ENCODE assay signal across 22 cellular contexts in the genomic region with DNA sequence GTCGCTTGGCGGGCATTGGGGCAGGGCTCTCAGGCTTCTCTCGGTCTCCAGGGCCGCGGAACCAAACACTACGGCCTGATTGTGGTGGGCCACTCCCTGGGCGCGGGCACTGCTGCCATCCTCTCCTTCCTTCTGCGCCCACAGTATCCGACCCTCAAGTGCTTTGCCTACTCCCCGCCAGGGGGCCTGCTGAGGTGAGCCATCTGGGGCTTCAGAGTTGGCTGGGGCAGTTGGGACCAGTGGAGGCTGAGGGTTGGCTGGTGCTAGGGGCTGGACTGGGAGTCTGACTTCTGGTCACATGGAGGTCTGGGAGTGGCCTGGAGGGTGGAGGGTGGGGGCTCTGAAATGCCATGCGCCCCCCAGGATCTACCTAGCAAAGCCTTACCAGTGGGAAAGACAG. TPM values are rescaled to one million over a fixed set of nuclear protein-coding genes. Genes with fewer than 3 reads are reported as not detected.
DNase-seq lines count a peak whose midpoint lies in the region; ATAC-seq, FAIRE-seq and TF ChIP-seq lines count a peak whose summit lies in the region.
"Had no signal": no experiment of that assay in that cellular context is flagged by ENCODE, and none has a peak within 500 bp of the region (broad histone marks: within the 10 kb centered on the region; RNA-seq: fewer than 3 reads in every experiment).

No MANE protein-coding gene starts in this region.

- no peak overlapping the region for H2BK20ac ChIP-seq in H9 (ENCODE audit: low read depth, low read length, poor library complexity, severe bottlenecking)

- no peak for TF ChIP-seq POLR2A in K562 (conservative IDR thresholded peaks at IDR 0.05)

- H3K4me2 ChIP-seq in H9 (ENCODE audit: insufficient read depth, insufficient read length, low read length) = no peak overlapping the region
- no peak overlapping the region for H3K4me2 ChIP-seq in OCI-LY1 (ENCODE audit: low read length)
- no peak overlapping the region for H3K4me2 ChIP-seq in K562 (ENCODE audit: insufficient read depth, low read length)

- H3K56ac ChIP-seq in H9 (ENCODE audit: insufficient read length, low read depth, low read length) = no peak overlapping the region

- intact Hi-C loops in K562 (cut with micrococcal nuclease) = no loop called here

- POLR2A ChIA-PET in K562 (lab: Yijun Ruan, JAX) = interaction anchor here (0.9 to 1.4 kb wide), 3 partner anchors 11 to 24 kb away, joined by 3 to 7 read pairs (median 3); no protein-coding TSS in a partner anchor

- no peak overlapping the region for H3T11ph ChIP-seq in H9 (ENCODE audit: low read length)

- H3K27ac Mint-ChIP-seq in H9 = peak overlapping the region in 1 of 3 experiments; percentile 23; a peak in 1 of 7 replicates
- H3K27ac Mint-ChIP-seq: activated CD8-positive, alpha-beta T cell treated with anti-CD3 and anti-CD28 coated beads, Interleukin-2, amount 10 ng/mL, durations not matched to agents 7 days and 5 days; CD8-positive, alpha-beta T cell; memory B cell; stimulated activated memory B cell treated with anti-CD40 and anti-IgM and Interleukin-4, amounts not matched to agents 10 μg/mL and 1 μg/mL and 100 μg/mL, for 72 hours had no signal

- H3K14ac ChIP-seq in H9 (ENCODE audit: insufficient read depth, low read length) = no peak overlapping the region

- H3K27ac ChIP-seq in H9 (ENCODE audit: insufficient read length, low read depth, low read length) (no peak overlapping the region), OCI-LY1 (ENCODE audit: low read depth, low read length, poor library complexity, severe bottlenecking) (no peak overlapping the region), K562 (ENCODE audit: extremely low read depth, low read depth, low read length) (no peak overlapping the region)
- H3K27ac ChIP-seq: brain microvascular endothelial cell, colonic mucosa, thyroid gland had no signal

- H3K4ac ChIP-seq in H9 (ENCODE audit: low read depth, low read length) = no peak overlapping the region

- no peaks in the 10 kb centered on the region for H3K36me3 ChIP-seq in OCI-LY1 (ENCODE audit: insufficient read depth, low read length)
- no peaks in the 10 kb centered on the region for H3K36me3 ChIP-seq in K562 (ENCODE audit: control insufficient read depth, insufficient read depth, low read length)
- H3K36me3 ChIP-seq: colonic mucosa, thyroid gland had no signal

- peaks cover 0 to 5% of the 10 kb centered on the region in 2 experiments; a peak in 1 of 4 replicates for H3K4me1 Mint-ChIP-seq in H9

- H4K91ac ChIP-seq in H9 (ENCODE audit: insufficient read length, low read depth, low read length) = no peak overlapping the region

- no peak overlapping the region for H4K8ac ChIP-seq in H9 (replicated peaks; ENCODE audit: insufficient read length, low read depth, low read length)

- CTCF ChIA-PET in K562 (lab: Yijun Ruan, JAX; ENCODE audit: low intra/inter-chr PET ratio) = no interaction called here

- no peak overlapping the region for H2AFZ ChIP-seq in H9 (ENCODE audit: low read length)
- H2AFZ ChIP-seq in OCI-LY1 (ENCODE audit: low read length) = no peak overlapping the region
- H2AFZ ChIP-seq in K562 (ENCODE audit: low read depth, low read length) = no peak overlapping the region

- no peak overlapping the region for H2BK120ac ChIP-seq in H9 (ENCODE audit: low read depth, low read length, poor library complexity, severe bottlenecking)

- no peak overlapping the region for H2BK15ac ChIP-seq in H9 (ENCODE audit: low read depth, low read length)

- H3K9me1 ChIP-seq in K562 (ENCODE audit: control insufficient read depth, insufficient read depth, low read length) = no peaks in the 10 kb centered on the region

- no peaks in the 10 kb centered on the region; the same call in 1 of the 2 replicates for H3K27me3 Mint-ChIP-seq in H9 (ENCODE audit: low read depth)

- H2AK5ac ChIP-seq in H9 (ENCODE audit: insufficient read length, low read length) = no peak overlapping the region

- H3K9me3 ChIP-seq in H9 (ENCODE audit: control insufficient read depth, low read depth, low read length) (no peaks in the 10 kb centered on the region), OCI-LY1 (ENCODE audit: low read length) (no peaks in the 10 kb centered on the region), K562 (replicated peaks; ENCODE audit: control insufficient read depth, insufficient read depth, low read depth, low read length) (no peaks in the 10 kb centered on the region)
- H3K9me3 ChIP-seq: colonic mucosa, thyroid gland had no signal

- H3K23ac ChIP-seq in H9 (ENCODE audit: insufficient read length, low read depth, low read length) = no peak overlapping the region

- DNase-seq in GM10266 (ENCODE audit: extremely low spot score) (no peak), H9 (no peak), K562 (ENCODE audit: extremely low read depth in 1 of 4, low spot score in 3 of 4) (peak; percentile 59 to 60 (median 60)), HTR-8/SVneo (ENCODE audit: insufficient read length, low spot score) (no peak), DMS53 treated with DMSO at 0.1 percent for 48 hours (lab: John Stamatoyannopoulos, UW; ENCODE audit: unreplicated experiment) (no peak)
- no peak for DNase-seq in effector CD4-positive, alpha-beta T cell
- DNase-seq: activated CD4-positive, CD25-positive, alpha-beta regulatory T cell treated with anti-CD3 and anti-CD28 coated beads, Interleukin-2, amount 50 U/mL, for 72 hours; activated CD8-positive, alpha-beta T cell treated with anti-CD3 and anti-CD28 coated beads, Interleukin-2, amount 10 ng/mL, durations not matched to agents 7 days and 5 days; AML-193; brain microvascular endothelial cell; CD8-positive, alpha-beta T cell; colonic mucosa; DMS79 treated with DMSO at 0.1 percent for 48 hours; left cardiac atrium; NCI-H1436 treated with DMSO at 0.1 percent for 48 hours; NCI-H510A; nucleus accumbens; small intestine; thyroid gland had no signal

- H3K23me2 ChIP-seq in H9 (ENCODE audit: insufficient read length, low read depth, low read length, poor library complexity, severe bottlenecking) = no peaks in the 10 kb centered on the region

- H3K79me1 ChIP-seq in H9 (ENCODE audit: insufficient read depth, low read depth, low read length, poor library complexity, severe bottlenecking) = no peaks in the 10 kb centered on the region

- peak; percentile 84 for ATAC-seq in K562
- ATAC-seq: activated CD8-positive, alpha-beta T cell treated with anti-CD3 and anti-CD28 coated beads, Interleukin-2, amount 10 ng/mL, durations not matched to agents 7 days and 5 days; CD8-positive, alpha-beta T cell; left cardiac atrium; stimulated activated memory B cell treated with anti-CD40 and anti-IgM and Interleukin-4, amounts not matched to agents 10 μg/mL and 1 μg/mL and 100 μg/mL, for 72 hours had no signal

- no peaks in the 10 kb centered on the region for H3K4me1 ChIP-seq in H9 (ENCODE audit: insufficient read depth, low read length)
- H3K4me1 ChIP-seq in OCI-LY1 (ENCODE audit: insufficient read depth, low read length, severe bottlenecking) = no peaks in the 10 kb centered on the region
- H3K4me1 ChIP-seq in K562 (replicated peaks in 1 of 2; ENCODE audit: control insufficient read depth in 2 of 2, insufficient read depth in 2 of 2, low read length in 2 of 2) = peaks cover 2 to 51% of the 10 kb centered on the region in 2 experiments; a peak in 2 of 5 replicates
- H3K4me1 ChIP-seq: colonic mucosa had no signal

- no peak overlapping the region for H2BK12ac ChIP-seq in H9 (ENCODE audit: insufficient read length, low read depth, low read length)

- TF ChIP-seq CTCF in GM10266 (IDR thresholded peaks at IDR 0.05; ENCODE audit: control insufficient read depth, insufficient read depth, low read depth, missing control alignments) (peak; percentile 16), H9 (conservative IDR thresholded peaks at IDR 0.05) (0 out of 3 replicates have a peak, but pooled peaks have one; percentile 24), OCI-LY1 (IDR thresholded peaks at IDR 0.05; ENCODE audit: low read length) (peak; percentile 61), K562 (IDR thresholded peaks at IDR 0.05 in 2 of 3, conservative IDR thresholded peaks at IDR 0.05 in 1 of 3; ENCODE audit: insufficient read depth in 2 of 3, low read depth in 1 of 3, low read length in 3 of 3) (peak; percentile 56 to 81 (median 68))

- H4K5ac ChIP-seq in H9 (ENCODE audit: insufficient read length, low read depth, low read length) = no peak overlapping the region

- H3K27me3 ChIP-seq in H9 (ENCODE audit: insufficient read depth, low read length) (no peaks in the 10 kb centered on the region), OCI-LY1 (ENCODE audit: insufficient read depth, low read length) (peaks cover 5% of the 10 kb centered on the region; the same call in 1 of the 2 replicates), K562 (ENCODE audit: control insufficient read depth in 2 of 2, insufficient read depth in 2 of 2, low read length in 2 of 2) (peaks cover 4 to 27% of the 10 kb centered on the region in 2 experiments; a peak in 3 of 5 replicates)
- H3K27me3 ChIP-seq: brain microvascular endothelial cell, colonic mucosa, thyroid gland had no signal

- WGBS in H9 (ENCODE audit: extremely low coverage, insufficient read length, low lambda C conversion rate) = no CpG with 5 or more reads among the region's 12 CpGs
- WGBS in K562 (ENCODE audit: insufficient coverage, low coverage, missing lambda C conversion rate) = 1% methylated on average over 12 of the region's 12 CpGs

- BruUV-seq in K562 (replicated peaks; lab: Mats Ljungman, UMichigan) = no TSS peak

- TF ChIP-seq EP300 in K562 (IDR thresholded peaks at IDR 0.05; ENCODE audit: low read length) = no peak

- H3K4me3 ChIP-seq in OCI-LY1 (ENCODE audit: low read depth, low read length, poor library complexity, severe bottlenecking) (no peak overlapping the region), K562 (no peak overlapping the region)
- H3K4me3 ChIP-seq: colonic mucosa, thyroid gland had no signal

- peak in 1 of 2 experiments; percentile 52; a peak in 2 of 4 replicates for TF ChIP-seq RAD21 in K562 (CRISPR knock-in tag; conservative IDR thresholded peaks at IDR 0.05 in 1 of 2, IDR thresholded peaks at IDR 0.05 in 1 of 2)

- H3K36me3 Mint-ChIP-seq in H9 (ENCODE audit: insufficient read depth in 1 of 3, low read depth in 3 of 3) = peaks cover 8 to 29% (median 15%) of the 10 kb centered on the region in 3 experiments; a peak in 6 of 7 replicates
- H3K36me3 Mint-ChIP-seq: CD8-positive, alpha-beta T cell; memory B cell; stimulated activated memory B cell treated with anti-CD40 and anti-IgM and Interleukin-4, amounts not matched to agents 10 μg/mL and 1 μg/mL and 100 μg/mL, for 72 hours had no signal

- H3K79me2 ChIP-seq in H9 (ENCODE audit: insufficient read depth, low read length) (no peaks in the 10 kb centered on the region), OCI-LY1 (ENCODE audit: insufficient read depth, low read length) (no peaks in the 10 kb centered on the region), K562 (ENCODE audit: control insufficient read depth, insufficient read depth, low read length) (no peaks in the 10 kb centered on the region)

- no peaks in the 10 kb centered on the region; a peak in 1 of 5 replicates for H3K9me3 Mint-ChIP-seq in H9
- H3K9me3 Mint-ChIP-seq: CD8-positive, alpha-beta T cell; memory B cell; stimulated activated memory B cell treated with anti-CD40 and anti-IgM and Interleukin-4, amounts not matched to agents 10 μg/mL and 1 μg/mL and 100 μg/mL, for 72 hours had no signal

- H3F3A ChIP-seq in OCI-LY1 (ENCODE audit: insufficient read depth, low read length) = no peaks in the 10 kb centered on the region

- FAIRE-seq in K562 (lab: Jason Lieb, UNC) = no peak
- FAIRE-seq in HTR-8/SVneo (lab: Jason Lieb, UNC) = no peak
- FAIRE-seq: small intestine had no signal

- H4K20me1 ChIP-seq in H9 (ENCODE audit: control insufficient read depth, insufficient read depth, insufficient read length) (no peaks in the 10 kb centered on the region), OCI-LY1 (ENCODE audit: insufficient read depth, low read length) (no peaks in the 10 kb centered on the region), K562 (replicated peaks; ENCODE audit: control insufficient read depth, insufficient read depth, low read length) (peaks cover 9% of the 10 kb centered on the region; the same call in 1 of the 2 replicates)

- H2BK5ac ChIP-seq in H9 (ENCODE audit: insufficient read length, low read length) = no peak overlapping the region

- in situ Hi-C loops in K562 (cut with MboI) = loop anchor here (5.0 kb wide), 1 partner anchor 55 kb away; the partner anchor contains the start of gene DAGLA

- H3K9me2 ChIP-seq in OCI-LY1 (ENCODE audit: low read depth, low read length) = no peaks in the 10 kb centered on the region

- no peak overlapping the region for H3K9ac ChIP-seq in H9 (ENCODE audit: extremely low read depth, insufficient read length, low read length)
- H3K9ac ChIP-seq in OCI-LY1 (ENCODE audit: low read length) = no peak overlapping the region
- H3K9ac ChIP-seq in K562 (ENCODE audit: insufficient read depth in 1 of 2, low read depth in 2 of 2, low read length in 2 of 2) = peak overlapping the region in 1 of 2 experiments; percentile 28; a peak in 1 of 4 replicates

- no peak overlapping the region for H3K4me3 Mint-ChIP-seq in H9
- H3K4me3 Mint-ChIP-seq: activated CD8-positive, alpha-beta T cell treated with anti-CD3 and anti-CD28 coated beads, Interleukin-2, amount 10 ng/mL, durations not matched to agents 7 days and 5 days; CD8-positive, alpha-beta T cell; memory B cell; stimulated activated memory B cell treated with anti-CD40 and anti-IgM and Interleukin-4, amounts not matched to agents 10 μg/mL and 1 μg/mL and 100 μg/mL, for 72 hours had no signal

- H3K18ac ChIP-seq in H9 (ENCODE audit: insufficient read length, low read depth, low read length) = no peak overlapping the region

RNA-seq across cellular contexts. Expression of gene MYRF, which starts 15.3 kb away (rescaled TPM):
- total RNA-seq in H9 (2021) = 12.9 and 13.9 TPM in 2 replicates
- total RNA-seq in K562 (2011; cell fraction: chromatin; rRNA removed; ENCODE audit: low replicate concordance) = 95.5 and 239 TPM in 2 replicates
- total RNA-seq in K562 (2011; cell fraction: nucleolus; rRNA removed) = 109 and 132 TPM in 2 replicates
- total RNA-seq in K562 (2011; cell fraction: nucleoplasm; rRNA removed) = 92.2 and 107 TPM in 2 replicates
- total RNA-seq in K562 (2014; rRNA removed) = 7.1 and 11.0 TPM in 2 replicates
- 2.6 and 3.3 TPM in 2 replicates for total RNA-seq in K562 (2014; rRNA removed; fragmentation: Illumina TruSeq; extraction: Trizol)
- total RNA-seq in K562 (2015; rRNA removed; fragmentation: Illumina TruSeq; extraction: Trizol) = 4.0 and 4.1 TPM in 2 replicates
- 21.4 and 25.8 TPM in 2 replicates for total RNA-seq in K562 (2021)
- 10.4 and 16.6 TPM in 2 replicates for polyA plus RNA-seq in K562 (2011; rRNA removed)
- 13.6 and 26.3 TPM in 2 replicates for polyA plus RNA-seq in K562 (2011; cell fraction: cytosol; rRNA removed)
- polyA plus RNA-seq in K562 (2011; cell fraction: nucleus; rRNA removed) = 104 and 152 TPM in 2 replicates
- 14.8 and 25.8 TPM in 2 replicates for polyA plus RNA-seq in K562 (2012)
- polyA plus RNA-seq in K562 (2014; fragmentation: Illumina TruSeq; extraction: Trizol) = 14.7 and 17.8 TPM in 2 replicates
- 1 to 10 TPM; 2.3 TPM for polyA plus RNA-seq in K562 (2014; fragmentation: Nextera tagmentation; extraction: Ambion mirVana)
- polyA plus RNA-seq in K562 (2014; rRNA removed) = 15.6 and 17.4 TPM in 2 replicates
- 6.8 and 8.5 TPM in 2 replicates for polyA minus RNA-seq in K562 (2011; rRNA and poly(A)+ RNA removed)
- polyA minus RNA-seq in K562 (2011; cell fraction: cytosol; rRNA and poly(A)+ RNA removed) = 22.7 and 23.9 TPM in 2 replicates
- 32.4 and 34.1 TPM in 2 replicates for polyA minus RNA-seq in K562 (2011; cell fraction: nucleus; rRNA and poly(A)+ RNA removed)

RNA-seq across cellular contexts. Expression of gene TMEM258, which starts 55.3 kb away (rescaled TPM):
- total RNA-seq in H9 (2021) (199 and 201 TPM in 2 replicates), K562 (2014; rRNA removed) (97.2 and 153 TPM in 2 replicates), K562 (2014; rRNA removed; fragmentation: Illumina TruSeq; extraction: Trizol) (227 and 239 TPM in 2 replicates), K562 (2015; rRNA removed; fragmentation: Illumina TruSeq; extraction: Trizol) (221 and 231 TPM in 2 replicates), K562 (2021) (168 and 200 TPM in 2 replicates)
- total RNA-seq in K562 (2011; cell fraction: chromatin; rRNA removed; ENCODE audit: low replicate concordance) = 88.0 and 142 TPM in 2 replicates
- total RNA-seq in K562 (2011; cell fraction: nucleolus; rRNA removed) = 195 and 216 TPM in 2 replicates
- total RNA-seq in K562 (2011; cell fraction: nucleoplasm; rRNA removed) = 192 and 237 TPM in 2 replicates
- polyA plus RNA-seq in K562 (2011; rRNA removed) (630 and 713 TPM in 2 replicates), K562 (2014; fragmentation: Illumina TruSeq; extraction: Trizol) (213 and 256 TPM in 2 replicates), K562 (2014; fragmentation: Nextera tagmentation; extraction: Ambion mirVana) (100 to 1,000 TPM; 794 to 856 TPM), K562 (2014; rRNA removed) (199 and 268 TPM in 2 replicates)
- 728 and 1,027 TPM in 2 replicates for polyA plus RNA-seq in K562 (2011; cell fraction: cytosol; rRNA removed)
- polyA plus RNA-seq in K562 (2011; cell fraction: nucleus; rRNA removed) = 254 and 417 TPM in 2 replicates
- polyA plus RNA-seq in K562 (2012) = 426 and 696 TPM in 2 replicates
- polyA minus RNA-seq in K562 (2011; rRNA and poly(A)+ RNA removed) = 155 and 167 TPM in 2 replicates
- 111 and 157 TPM in 2 replicates for polyA minus RNA-seq in K562 (2011; cell fraction: cytosol; rRNA and poly(A)+ RNA removed)
- 46.0 and 84.9 TPM in 2 replicates for polyA minus RNA-seq in K562 (2011; cell fraction: nucleus; rRNA and poly(A)+ RNA removed)

RNA-seq across cellular contexts. Expression of gene FEN1, which starts 55.6 kb away (rescaled TPM):
- total RNA-seq in H9 (2021) (114 and 115 TPM in 2 replicates), K562 (2014; rRNA removed) (156 and 172 TPM in 2 replicates), K562 (2014; rRNA removed; fragmentation: Illumina TruSeq; extraction: Trizol) (130 and 137 TPM in 2 replicates), K562 (2015; rRNA removed; fragmentation: Illumina TruSeq; extraction: Trizol) (150 and 154 TPM in 2 replicates), K562 (2021) (140 and 150 TPM in 2 replicates)
- 27.9 and 42.4 TPM in 2 replicates for total RNA-seq in K562 (2011; cell fraction: chromatin; rRNA removed; ENCODE audit: low replicate concordance)
- total RNA-seq in K562 (2011; cell fraction: nucleolus; rRNA removed) = 50.0 and 60.9 TPM in 2 replicates
- 37.0 and 43.3 TPM in 2 replicates for total RNA-seq in K562 (2011; cell fraction: nucleoplasm; rRNA removed)
- polyA plus RNA-seq in K562 (2011; rRNA removed) (91.3 and 124 TPM in 2 replicates), K562 (2014; fragmentation: Illumina TruSeq; extraction: Trizol) (138 and 146 TPM in 2 replicates), K562 (2014; fragmentation: Nextera tagmentation; extraction: Ambion mirVana) (10 to 100 TPM; 58.1 to 86.8 TPM), K562 (2014; rRNA removed) (132 and 136 TPM in 2 replicates)
- polyA plus RNA-seq in K562 (2011; cell fraction: cytosol; rRNA removed) = 83.9 and 106 TPM in 2 replicates
- polyA plus RNA-seq in K562 (2011; cell fraction: nucleus; rRNA removed) = 28.7 and 36.3 TPM in 2 replicates
- polyA plus RNA-seq in K562 (2012) = 122 and 124 TPM in 2 replicates
- 77.5 and 111 TPM in 2 replicates for polyA minus RNA-seq in K562 (2011; rRNA and poly(A)+ RNA removed)
- polyA minus RNA-seq in K562 (2011; cell fraction: cytosol; rRNA and poly(A)+ RNA removed) = 54.2 and 76.3 TPM in 2 replicates
- polyA minus RNA-seq in K562 (2011; cell fraction: nucleus; rRNA and poly(A)+ RNA removed) = 29.8 and 34.1 TPM in 2 replicates

RNA-seq across cellular contexts. Expression of gene DAGLA, which starts 56.9 kb away (rescaled TPM):
- total RNA-seq in H9 (2021) = 4.3 and 4.5 TPM in 2 replicates
- total RNA-seq in K562 (2011; cell fraction: chromatin; rRNA removed; ENCODE audit: low replicate concordance) = 0.16 and 1.5 TPM in 2 replicates
- total RNA-seq in K562 (2011; cell fraction: nucleolus; rRNA removed) = 0.66 and 0.67 TPM in 2 replicates
- total RNA-seq in K562 (2011; cell fraction: nucleoplasm; rRNA removed) = 0.22 and 0.84 TPM in 2 replicates
- total RNA-seq in K562 (2014; rRNA removed) = 0.08 TPM in 1 of 2 replicates, not detected in the other
- total RNA-seq in K562 (2014; rRNA removed; fragmentation: Illumina TruSeq; extraction: Trizol) = not detected in 2 replicates
- total RNA-seq in K562 (2015; rRNA removed; fragmentation: Illumina TruSeq; extraction: Trizol) = 0.04 TPM in 2 replicates
- total RNA-seq in K562 (2021) = 0.13 and 0.16 TPM in 2 replicates
- polyA plus RNA-seq in K562 (2011; rRNA removed) = 0.07 TPM in 2 replicates
- 0.09 and 0.22 TPM in 2 replicates for polyA plus RNA-seq in K562 (2011; cell fraction: cytosol; rRNA removed)
- polyA plus RNA-seq in K562 (2011; cell fraction: nucleus; rRNA removed) = 0.18 and 0.51 TPM in 2 replicates
- 0.09 and 0.14 TPM in 2 replicates for polyA plus RNA-seq in K562 (2012)
- polyA plus RNA-seq in K562 (2014; fragmentation: Illumina TruSeq; extraction: Trizol) = 0.04 and 0.11 TPM in 2 replicates
- polyA plus RNA-seq in K562 (2014; fragmentation: Nextera tagmentation; extraction: Ambion mirVana) = not detected
- 0.03 and 0.07 TPM in 2 replicates for polyA plus RNA-seq in K562 (2014; rRNA removed)
- polyA minus RNA-seq in K562 (2011; rRNA and poly(A)+ RNA removed) = 0.06 and 0.21 TPM in 2 replicates
- 0.18 and 0.29 TPM in 2 replicates for polyA minus RNA-seq in K562 (2011; cell fraction: cytosol; rRNA and poly(A)+ RNA removed)
- 0.22 and 0.67 TPM in 2 replicates for polyA minus RNA-seq in K562 (2011; cell fraction: nucleus; rRNA and poly(A)+ RNA removed)

Comparison
In these comparisons a context has a peak if more than half of its experiments do, and no peak if none do; other contexts are left out.
1. DNase-seq: peak in K562 (4 of 4); none in GM10266 (single experiment), H9 (single experiment), HTR-8/SVneo (single experiment), DMS53 treated with DMSO at 0.1 percent for 48 hours (single experiment) and effector CD4-positive, alpha-beta T cell (single experiment).
2. CTCF ChIP-seq: peak in every context shown above with its lines; median percentile 68 in K562; 61 in OCI-LY1; 24 in H9; 16 in GM10266.